ENCODE assay signal across 1 cellular context in genomic region chr2:152244241-152244640, GRCh38.
TF ChIP-seq lines count a peak whose summit lies in the region.

No MANE protein-coding gene starts in this region.

TF ChIP-seq in HepG2, 621 proteins besides CTCF, POLR2A, EP300 and RAD21 (continued from another document):
- TF ChIP-seq PAXIP1 (CRISPR knock-in tag; conservative IDR thresholded peaks at IDR 0.05) (0 out of 2 replicates have a peak, but pooled peaks have one; percentile 0), ZNF619 (CRISPR knock-in tag; IDR thresholded peaks at IDR 0.05) (0 out of 2 replicates have a peak, but pooled peaks have one; percentile 45)
